ENCODE assay signal across 8 cellular contexts in genomic region chr22:38412435-38413084, GRCh38. TPM values are rescaled to one million over a fixed set of nuclear protein-coding genes. Genes with fewer than 3 reads are reported as not detected.
DNase-seq lines count a peak whose midpoint lies in the region; ATAC-seq and TF ChIP-seq lines count a peak whose summit lies in the region.

No MANE protein-coding gene starts in this region.

- CTCF ChIA-PET in GM10248 (lab: Yijun Ruan, JAX): interaction anchor here (0.7 to 1.5 kb wide), 4 partner anchors 9 to 360 kb away, joined by 3 read pairs; no protein-coding TSS in a partner anchor

- DNase-seq in GM10248 (ENCODE audit: extremely low spot score): peak; percentile 75
- peak; percentile 49 to 60 for DNase-seq in T47D (ENCODE audit: low read depth in 1 of 2, low spot score in 1 of 2)
- DNase-seq in left lobe of liver (ENCODE audit: low spot score): peak; percentile 44
- peak; percentile 55 to 62 for DNase-seq in stimulated activated naive CD8-positive, alpha-beta T cell treated with anti-CD3 and anti-CD28 coated beads, Interleukin-15, amount 100 ng/mL, for 72 hours
- no peak for DNase-seq in SW480 (ENCODE audit: low spot score)
- no peak for DNase-seq in G401 (ENCODE audit: low spot score)

- POLR2A ChIA-PET in GM10248 (lab: Yijun Ruan, JAX): no interaction called here

- in situ Hi-C loops in T47D (cut with HindIII; ENCODE audit: low pct_unique_long_range_greater_than_20kb, low sequenced_read_pairs): no loop called here
- in situ Hi-C loops in G401 (cut with HindIII; ENCODE audit: low sequenced_read_pairs): no loop called here

- peak; percentile 60 for ATAC-seq in SK-N-SH treated with all-trans-retinoic acid at 6 μM for 48 hours
- ATAC-seq in left lobe of liver: peak; percentile 65
- ATAC-seq in stimulated activated naive CD8-positive, alpha-beta T cell treated with anti-CD3 and anti-CD28 coated beads, Interleukin-15, amount 100 ng/mL, for 72 hours: peak; percentile 78
- no peak for ATAC-seq in HG03045 (IDR thresholded peaks at IDR 0.05; ENCODE audit: unreplicated experiment)

- H3K27ac Mint-ChIP-seq in stimulated activated naive CD8-positive, alpha-beta T cell treated with anti-CD3 and anti-CD28 coated beads, Interleukin-15, amount 100 ng/mL, for 72 hours: no peak overlapping the region

- TF ChIP-seq CTCF in GM10248 (IDR thresholded peaks at IDR 0.05; ENCODE audit: control extremely low read depth, extremely low read depth, low read depth, missing control alignments): peak; percentile 50

- H3K9me3 Mint-ChIP-seq in stimulated activated naive CD8-positive, alpha-beta T cell treated with anti-CD3 and anti-CD28 coated beads, Interleukin-15, amount 100 ng/mL, for 72 hours: no peaks in the 10 kb centered on the region

- H3K27me3 Mint-ChIP-seq in stimulated activated naive CD8-positive, alpha-beta T cell treated with anti-CD3 and anti-CD28 coated beads, Interleukin-15, amount 100 ng/mL, for 72 hours: peaks cover 6% of the 10 kb centered on the region

- H3K4me1 Mint-ChIP-seq in stimulated activated naive CD8-positive, alpha-beta T cell treated with anti-CD3 and anti-CD28 coated beads, Interleukin-15, amount 100 ng/mL, for 72 hours: peaks cover 7% of the 10 kb centered on the region

- peak overlapping the region in 1 of 2 donors; percentile 69 for H3K4me3 Mint-ChIP-seq in stimulated activated naive CD8-positive, alpha-beta T cell treated with anti-CD3 and anti-CD28 coated beads, Interleukin-15, amount 100 ng/mL, for 72 hours

TF ChIP-seq in SK-N-SH treated with all-trans-retinoic acid at 6 μM for 48 hours, 23 proteins besides CTCF, POLR2A, EP300 and RAD21:
- TF ChIP-seq TOX (CRISPR knock-in tag; IDR thresholded peaks at IDR 0.05; ENCODE audit: borderline replicate concordance): no peak
- TF ChIP-seq ZFP3 (CRISPR knock-in tag; IDR thresholded peaks at IDR 0.05): no peak
- TF ChIP-seq BACH2 (CRISPR knock-in tag; IDR thresholded peaks at IDR 0.05; ENCODE audit: borderline replicate concordance): no peak
- no peak for TF ChIP-seq ARNTL (CRISPR knock-in tag; IDR thresholded peaks at IDR 0.05; ENCODE audit: borderline replicate concordance, low read depth)
- no peak for TF ChIP-seq CSDC2 (CRISPR knock-in tag; IDR thresholded peaks at IDR 0.05)
- TF ChIP-seq ZNF565 (CRISPR knock-in tag; conservative IDR thresholded peaks at IDR 0.05; ENCODE audit: low read depth): no peak
- TF ChIP-seq PPARA (CRISPR knock-in tag; IDR thresholded peaks at IDR 0.05; ENCODE audit: borderline replicate concordance): no peak

RNA-seq across cellular contexts. Expression of gene KCNJ4, which starts 42.4 kb away (rescaled TPM):
- total RNA-seq in left lobe of liver: not detected
- total RNA-seq in G401 (2014; rRNA removed; shearing (Covaris generic)): 37.9 and 38.6 TPM in 2 replicates

RNA-seq across cellular contexts. Expression of gene KDELR3, which starts 55.3 kb away (rescaled TPM):
- 15.2 TPM for total RNA-seq in left lobe of liver
- 3.9 and 6.7 TPM in 2 replicates for total RNA-seq in G401 (2014; rRNA removed; shearing (Covaris generic))

Comparison
In these comparisons a context has a peak if more than half of its experiments do, and no peak if none do; other contexts are left out.
1. DNase-seq: peak in GM10248 (single experiment), T47D (2 of 2), left lobe of liver (single experiment) and stimulated activated naive CD8-positive, alpha-beta T cell treated with anti-CD3 and anti-CD28 coated beads, Interleukin-15, amount 100 ng/mL, for 72 hours (2 of 2); none in SW480 (single experiment) and G401 (single experiment).
2. RNA of gene KCNJ4, which starts 42.4 kb away (total RNA-seq): 37.9 to 38.6 TPM in G401; not detected in left lobe of liver (single experiment); every median in the first group is over 10 times any median in the second.